ENCODE assay signal across 1 cellular context in the genomic region with DNA sequence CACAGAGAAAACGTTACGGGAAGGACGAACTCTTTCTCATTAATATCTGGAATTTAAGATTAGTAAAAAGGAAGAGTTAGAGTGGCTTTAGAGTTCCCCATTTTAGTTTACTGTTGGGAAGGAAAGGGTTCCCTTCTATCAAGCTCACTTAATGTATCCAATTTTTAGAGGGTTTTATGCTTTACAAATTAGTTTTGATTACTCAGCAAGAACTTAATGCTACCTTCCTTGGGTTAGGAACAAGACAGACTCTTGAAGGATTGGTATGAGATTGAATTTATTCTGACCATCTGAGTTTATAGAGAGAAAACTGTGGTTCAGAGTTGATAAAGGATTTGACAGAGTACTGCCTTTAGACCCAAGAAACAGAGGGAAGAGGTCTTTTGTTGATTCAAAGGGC.
TF ChIP-seq lines count a peak whose summit lies in the region.

No MANE protein-coding gene starts in this region.

TF ChIP-seq in HepG2, 621 proteins besides CTCF, POLR2A, EP300 and RAD21:
- TF ChIP-seq, protein P1, sequence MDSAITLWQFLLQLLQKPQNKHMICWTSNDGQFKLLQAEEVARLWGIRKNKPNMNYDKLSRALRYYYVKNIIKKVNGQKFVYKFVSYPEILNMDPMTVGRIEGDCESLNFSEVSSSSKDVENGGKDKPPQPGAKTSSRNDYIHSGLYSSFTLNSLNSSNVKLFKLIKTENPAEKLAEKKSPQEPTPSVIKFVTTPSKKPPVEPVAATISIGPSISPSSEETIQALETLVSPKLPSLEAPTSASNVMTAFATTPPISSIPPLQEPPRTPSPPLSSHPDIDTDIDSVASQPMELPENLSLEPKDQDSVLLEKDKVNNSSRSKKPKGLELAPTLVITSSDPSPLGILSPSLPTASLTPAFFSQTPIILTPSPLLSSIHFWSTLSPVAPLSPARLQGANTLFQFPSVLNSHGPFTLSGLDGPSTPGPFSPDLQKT (CRISPR knock-in tag; IDR thresholded peaks at IDR 0.05; ENCODE audit: borderline replicate concordance) = no peak
- TF ChIP-seq, protein P2, sequence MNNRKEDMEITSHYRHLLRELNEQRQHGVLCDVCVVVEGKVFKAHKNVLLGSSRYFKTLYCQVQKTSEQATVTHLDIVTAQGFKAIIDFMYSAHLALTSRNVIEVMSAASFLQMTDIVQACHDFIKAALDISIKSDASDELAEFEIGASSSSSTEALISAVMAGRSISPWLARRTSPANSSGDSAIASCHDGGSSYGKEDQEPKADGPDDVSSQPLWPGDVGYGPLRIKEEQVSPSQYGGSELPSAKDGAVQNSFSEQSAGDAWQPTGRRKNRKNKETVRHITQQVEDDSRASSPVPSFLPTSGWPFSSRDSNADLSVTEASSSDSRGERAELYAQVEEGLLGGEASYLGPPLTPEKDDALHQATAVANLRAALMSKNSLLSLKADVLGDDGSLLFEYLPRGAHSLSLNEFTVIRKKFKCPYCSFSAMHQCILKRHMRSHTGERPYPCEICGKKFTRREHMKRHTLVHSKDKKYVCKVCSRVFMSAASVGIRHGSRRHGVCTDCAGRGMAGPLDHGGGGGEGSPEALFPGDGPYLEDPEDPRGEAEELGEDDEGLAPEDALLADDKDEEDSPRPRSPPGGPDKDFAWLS (CRISPR knock-in tag; IDR thresholded peaks at IDR 0.05; ENCODE audit: borderline replicate concordance) = no peak
- TF ChIP-seq ZNF343 (CRISPR knock-in tag; IDR thresholded peaks at IDR 0.05) (no peak), MAFF (IDR thresholded peaks at IDR 0.05; ENCODE audit: low read depth, low read length) (peak; percentile 61), MAFK (conservative IDR thresholded peaks at IDR 0.05 in 1 of 2, IDR thresholded peaks at IDR 0.05 in 1 of 2; ENCODE audit: low read length in 2 of 2) (peak; percentile 70 to 83)
- TF ChIP-seq, protein P3, sequence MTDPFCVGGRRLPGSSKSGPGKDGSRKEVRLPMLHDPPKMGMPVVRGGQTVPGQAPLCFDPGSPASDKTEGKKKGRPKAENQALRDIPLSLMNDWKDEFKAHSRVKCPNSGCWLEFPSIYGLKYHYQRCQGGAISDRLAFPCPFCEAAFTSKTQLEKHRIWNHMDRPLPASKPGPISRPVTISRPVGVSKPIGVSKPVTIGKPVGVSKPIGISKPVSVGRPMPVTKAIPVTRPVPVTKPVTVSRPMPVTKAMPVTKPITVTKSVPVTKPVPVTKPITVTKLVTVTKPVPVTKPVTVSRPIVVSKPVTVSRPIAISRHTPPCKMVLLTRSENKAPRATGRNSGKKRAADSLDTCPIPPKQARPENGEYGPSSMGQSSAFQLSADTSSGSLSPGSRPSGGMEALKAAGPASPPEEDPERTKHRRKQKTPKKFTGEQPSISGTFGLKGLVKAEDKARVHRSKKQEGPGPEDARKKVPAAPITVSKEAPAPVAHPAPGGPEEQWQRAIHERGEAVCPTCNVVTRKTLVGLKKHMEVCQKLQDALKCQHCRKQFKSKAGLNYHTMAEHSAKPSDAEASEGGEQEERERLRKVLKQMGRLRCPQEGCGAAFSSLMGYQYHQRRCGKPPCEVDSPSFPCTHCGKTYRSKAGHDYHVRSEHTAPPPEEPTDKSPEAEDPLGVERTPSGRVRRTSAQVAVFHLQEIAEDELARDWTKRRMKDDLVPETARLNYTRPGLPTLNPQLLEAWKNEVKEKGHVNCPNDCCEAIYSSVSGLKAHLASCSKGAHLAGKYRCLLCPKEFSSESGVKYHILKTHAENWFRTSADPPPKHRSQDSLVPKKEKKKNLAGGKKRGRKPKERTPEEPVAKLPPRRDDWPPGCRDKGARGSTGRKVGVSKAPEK (CRISPR knock-in tag; IDR thresholded peaks at IDR 0.05; ENCODE audit: borderline replicate concordance) = no peak
- TF ChIP-seq, protein P4, sequence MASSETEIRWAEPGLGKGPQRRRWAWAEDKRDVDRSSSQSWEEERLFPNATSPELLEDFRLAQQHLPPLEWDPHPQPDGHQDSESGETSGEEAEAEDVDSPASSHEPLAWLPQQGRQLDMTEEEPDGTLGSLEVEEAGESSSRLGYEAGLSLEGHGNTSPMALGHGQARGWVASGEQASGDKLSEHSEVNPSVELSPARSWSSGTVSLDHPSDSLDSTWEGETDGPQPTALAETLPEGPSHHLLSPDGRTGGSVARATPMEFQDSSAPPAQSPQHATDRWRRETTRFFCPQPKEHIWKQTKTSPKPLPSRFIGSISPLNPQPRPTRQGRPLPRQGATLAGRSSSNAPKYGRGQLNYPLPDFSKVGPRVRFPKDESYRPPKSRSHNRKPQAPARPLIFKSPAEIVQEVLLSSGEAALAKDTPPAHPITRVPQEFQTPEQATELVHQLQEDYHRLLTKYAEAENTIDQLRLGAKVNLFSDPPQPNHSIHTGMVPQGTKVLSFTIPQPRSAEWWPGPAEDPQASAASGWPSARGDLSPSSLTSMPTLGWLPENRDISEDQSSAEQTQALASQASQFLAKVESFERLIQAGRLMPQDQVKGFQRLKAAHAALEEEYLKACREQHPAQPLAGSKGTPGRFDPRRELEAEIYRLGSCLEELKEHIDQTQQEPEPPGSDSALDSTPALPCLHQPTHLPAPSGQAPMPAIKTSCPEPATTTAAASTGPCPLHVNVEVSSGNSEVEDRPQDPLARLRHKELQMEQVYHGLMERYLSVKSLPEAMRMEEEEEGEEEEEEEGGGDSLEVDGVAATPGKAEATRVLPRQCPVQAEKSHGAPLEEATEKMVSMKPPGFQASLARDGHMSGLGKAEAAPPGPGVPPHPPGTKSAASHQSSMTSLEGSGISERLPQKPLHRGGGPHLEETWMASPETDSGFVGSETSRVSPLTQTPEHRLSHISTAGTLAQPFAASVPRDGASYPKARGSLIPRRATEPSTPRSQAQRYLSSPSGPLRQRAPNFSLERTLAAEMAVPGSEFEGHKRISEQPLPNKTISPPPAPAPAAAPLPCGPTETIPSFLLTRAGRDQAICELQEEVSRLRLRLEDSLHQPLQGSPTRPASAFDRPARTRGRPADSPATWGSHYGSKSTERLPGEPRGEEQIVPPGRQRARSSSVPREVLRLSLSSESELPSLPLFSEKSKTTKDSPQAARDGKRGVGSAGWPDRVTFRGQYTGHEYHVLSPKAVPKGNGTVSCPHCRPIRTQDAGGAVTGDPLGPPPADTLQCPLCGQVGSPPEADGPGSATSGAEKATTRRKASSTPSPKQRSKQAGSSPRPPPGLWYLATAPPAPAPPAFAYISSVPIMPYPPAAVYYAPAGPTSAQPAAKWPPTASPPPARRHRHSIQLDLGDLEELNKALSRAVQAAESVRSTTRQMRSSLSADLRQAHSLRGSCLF (CRISPR knock-in tag; IDR thresholded peaks at IDR 0.05; ENCODE audit: borderline replicate concordance) = no peak
TF ChIP-seq in HepG2: peak in this region for 2.
